14 cellular contexts compared by ENCODE assay signal in genomic region chr10:43402880-43403452, GRCh38. TPM values are rescaled to one million over a fixed set of nuclear protein-coding genes. Genes with fewer than 3 reads are reported as not detected.
DNase-seq lines count a peak whose midpoint lies in the region; ATAC-seq and TF ChIP-seq lines count a peak whose summit lies in the region.
"Had no signal": no experiment of that assay in that cellular context is flagged by ENCODE, and none has a peak within 500 bp of the region (broad histone marks: within the 10 kb centered on the region; RNA-seq: fewer than 3 reads in every experiment).

No MANE protein-coding gene starts in this region.

- H3K9me3 ChIP-seq in PC-3 (ENCODE audit: low read length): no peaks in the 10 kb centered on the region
- H3K9me3 ChIP-seq in effector memory CD4-positive, alpha-beta T cell (ENCODE audit: control insufficient read depth, low read length): no peaks in the 10 kb centered on the region
- no peaks in the 10 kb centered on the region for H3K9me3 ChIP-seq in spleen
- no peaks in the 10 kb centered on the region for H3K9me3 ChIP-seq in adrenal gland (replicated peaks in 1 of 3)
- H3K9me3 ChIP-seq: ovary, thoracic aorta had no signal

- H3K4me2 ChIP-seq in PC-3 (ENCODE audit: low read length): peak overlapping the region; percentile 99

- intact Hi-C loops in PC-3 (cut with micrococcal nuclease) (no loop called here), spleen (cut with DNase I; ENCODE audit: low total_unique reads) (no loop called here), adrenal gland (cut with DNase I) (no loop called here)

- POLR2A ChIA-PET in PC-3 (lab: Charles Lee; ENCODE audit: unreplicated experiment): no interaction called here

- H2AFZ ChIP-seq in PC-3 (ENCODE audit: low read length): no peak overlapping the region

- peak; percentile 28 for DNase-seq in activated T-cell treated with anti-CD3 and anti-CD28 coated beads, Interleukin-2, amount 50 U/mL, for 24 hours
- DNase-seq in activated T-cell treated with anti-CD3 and anti-CD28 coated beads for 4 hours (no peak), PC-3 (no peak), spleen (no peak), NCI-H226 (no peak), adrenal gland (no peak)
- no peak for DNase-seq in effector memory CD4-positive, alpha-beta T cell
- DNase-seq: HCEC 1CT; NCI-H1417 treated with DMSO at 0.1 percent for 48 hours; stimulated activated CD4-positive, alpha-beta T cell treated with anti-CD3 and anti-CD28 coated beads, Interleukin-4, amount 100 ng/mL, for 4 hours had no signal

- peaks cover 66% of the 10 kb centered on the region for H3K4me1 ChIP-seq in PC-3 (ENCODE audit: insufficient read depth, low read length)
- H3K4me1 ChIP-seq in effector memory CD4-positive, alpha-beta T cell (ENCODE audit: control insufficient read depth, insufficient read depth, low read length, poor library complexity, severe bottlenecking): peaks cover 57% of the 10 kb centered on the region
- peaks cover 59 to 90% (median 88%) of the 10 kb centered on the region in 6 donors for H3K4me1 ChIP-seq in spleen
- peaks cover 39 to 84% of the 10 kb centered on the region in 2 donors for H3K4me1 ChIP-seq in adrenal gland (replicated peaks in 1 of 2)

- peaks cover 84% of the 10 kb centered on the region for H4K20me1 ChIP-seq in PC-3 (ENCODE audit: low read length)

- H3K27ac Mint-ChIP-seq in activated T-cell treated with anti-CD3 and anti-CD28 coated beads, Interleukin-2, amount 50 U/mL, for 24 hours: peak overlapping the region; percentile 96

- no TSS peak for BruUV-seq in PC-3 (replicated peaks; lab: Mats Ljungman, UMichigan)

- CTCF ChIA-PET in PC-3 (lab: Charles Lee): interaction anchor here (0.6 kb wide), 1 partner anchor 46 kb away, joined by 3 read pairs; no protein-coding TSS in a partner anchor

- WGBS in spleen, 5 donors: 68 to 79% (median 75%) methylated on average over 7 of the region's 7 CpGs
- WGBS in adrenal gland, 4 donors: 90 to 93% (median 91%) methylated on average over 7 of the region's 7 CpGs

- H3K27me3 ChIP-seq in PC-3 (ENCODE audit: low read length): no peaks in the 10 kb centered on the region
- H3K27me3 ChIP-seq in effector memory CD4-positive, alpha-beta T cell (replicated peaks; ENCODE audit: control insufficient read depth, insufficient read depth, low read length, poor library complexity, severe bottlenecking): no peaks in the 10 kb centered on the region
- H3K27me3 ChIP-seq in spleen (replicated peaks in 1 of 7): no peaks in the 10 kb centered on the region
- no peaks in the 10 kb centered on the region for H3K27me3 ChIP-seq in adrenal gland
- H3K27me3 ChIP-seq: ovary had no signal

- H3F3A ChIP-seq in PC-3 (ENCODE audit: low read length, unreplicated experiment): peaks cover 3% of the 10 kb centered on the region

- peaks cover 100% of the 10 kb centered on the region for H3K79me2 ChIP-seq in PC-3 (ENCODE audit: low read length)

- peak overlapping the region; percentile 99 for H3K4me3 Mint-ChIP-seq in activated T-cell treated with anti-CD3 and anti-CD28 coated beads, Interleukin-2, amount 50 U/mL, for 24 hours

- H3K9me2 ChIP-seq in PC-3 (replicated peaks; ENCODE audit: low read length): no peaks in the 10 kb centered on the region

- H3K9me3 Mint-ChIP-seq in activated T-cell treated with anti-CD3 and anti-CD28 coated beads, Interleukin-2, amount 50 U/mL, for 24 hours: no peaks in the 10 kb centered on the region

- no peak overlapping the region for H3K9ac ChIP-seq in PC-3 (ENCODE audit: low read length)

- TF ChIP-seq POLR2A in spleen (IDR thresholded peaks at IDR 0.05): no peak
- TF ChIP-seq POLR2A in adrenal gland (IDR thresholded peaks at IDR 0.05): no peak

- H3K36me3 ChIP-seq in PC-3 (ENCODE audit: low read depth, low read length) (peaks cover 32% of the 10 kb centered on the region), spleen (peaks cover 0 to 35% (median 5%) of the 10 kb centered on the region in 6 donors), adrenal gland (replicated peaks in 1 of 2) (peaks cover 0 to 4% of the 10 kb centered on the region in 2 donors)
- peaks cover 4% of the 10 kb centered on the region for H3K36me3 ChIP-seq in effector memory CD4-positive, alpha-beta T cell (ENCODE audit: control insufficient read depth, insufficient read depth, low read length)
- H3K36me3 ChIP-seq: ovary, thoracic aorta had no signal

- peaks cover 97% of the 10 kb centered on the region for H3K36me3 Mint-ChIP-seq in activated T-cell treated with anti-CD3 and anti-CD28 coated beads, Interleukin-2, amount 50 U/mL, for 24 hours (ENCODE audit: low read depth)

- H3K27ac ChIP-seq in PC-3 (ENCODE audit: low read length) (no peak overlapping the region), spleen (peak overlapping the region in 5 of 8 donors; percentile 99 to 100 (median 99)), adrenal gland (no peak overlapping the region)
- peak overlapping the region; percentile 99 for H3K27ac ChIP-seq in effector memory CD4-positive, alpha-beta T cell (ENCODE audit: insufficient read depth, low read length, poor library complexity, severe bottlenecking)
- H3K27ac ChIP-seq: ovary, thoracic aorta had no signal

- H3K4me3 ChIP-seq in PC-3 (ENCODE audit: low read length) (0 out of 2 replicates have a peak overlapping the region, but pooled peaks have one; percentile 98), spleen (peak overlapping the region in 1 of 8 donors; percentile 98), adrenal gland (no peak overlapping the region)
- H3K4me3 ChIP-seq in effector memory CD4-positive, alpha-beta T cell (ENCODE audit: insufficient read depth, low read depth, low read length, poor library complexity, severe bottlenecking): peak overlapping the region; percentile 26
- H3K4me3 ChIP-seq: ovary, thoracic aorta had no signal

- TF ChIP-seq CTCF in PC-3 (conservative IDR thresholded peaks at IDR 0.05; ENCODE audit: low read depth, low read length): no peak
- TF ChIP-seq CTCF in spleen (IDR thresholded peaks at IDR 0.05 in 8 of 11, conservative IDR thresholded peaks at IDR 0.05 in 3 of 11): no peak
- TF ChIP-seq CTCF in adrenal gland (IDR thresholded peaks at IDR 0.05): no peak

- H3K4me1 Mint-ChIP-seq in activated T-cell treated with anti-CD3 and anti-CD28 coated beads, Interleukin-2, amount 50 U/mL, for 24 hours (ENCODE audit: low read depth): peaks cover 66% of the 10 kb centered on the region

- no peaks in the 10 kb centered on the region for H3K27me3 Mint-ChIP-seq in activated T-cell treated with anti-CD3 and anti-CD28 coated beads, Interleukin-2, amount 50 U/mL, for 24 hours

- ATAC-seq in PC-3 (no peak), HG03378 (IDR thresholded peaks at IDR 0.05; ENCODE audit: unreplicated experiment) (no peak)

RNA-seq across cellular contexts. Expression of gene HNRNPF, which starts 6.0 kb away (rescaled TPM):
- 417 and 421 TPM in 2 replicates for total RNA-seq in PC-3 (2014; rRNA removed)
- total RNA-seq in spleen: 100 to 1,000 TPM; 159 to 253 (median 206) TPM
- polyA plus RNA-seq in spleen: 100 to 1,000 TPM in 2 of 3 donors, 10 to 100 TPM in 1; 82.8 to 141 (median 116) TPM
- total RNA-seq in adrenal gland: 100 to 1,000 TPM; 103 to 207 (median 144) TPM
- polyA plus RNA-seq in adrenal gland: 100 to 1,000 TPM in 1 of 3 donors, 10 to 100 TPM in 2; 48.7 to 141 (median 51.3) TPM

RNA-seq across cellular contexts. Expression of gene FXYD4, which starts 31.5 kb away (rescaled TPM):
- total RNA-seq in PC-3 (2014; rRNA removed) (not detected in 2 replicates), spleen (not detected), adrenal gland (under 1 TPM in 1 of 8 donors, not detected in 7; 0.86 TPM)
- polyA plus RNA-seq in spleen (under 1 TPM in 1 of 3 donors, not detected in 2; 0.20 TPM), adrenal gland (not detected)
- total RNA-seq: ovary, thoracic aorta had no signal
- polyA plus RNA-seq: keratinocyte, ovary had no signal

RNA-seq across cellular contexts. Expression of gene ZNF487, which starts 33.9 kb away (rescaled TPM):
- total RNA-seq in PC-3 (2014; rRNA removed) (7.0 and 9.4 TPM in 2 replicates), spleen (10 to 100 TPM in 2 of 7 donors, 1 to 10 TPM in 5; 5.8 to 12.1 (median 7.9) TPM), adrenal gland (1 to 10 TPM; 2.1 to 8.1 (median 4.5) TPM)
- polyA plus RNA-seq in spleen (1 to 10 TPM; 4.9 to 9.6 (median 7.0) TPM), adrenal gland (1 to 10 TPM; 7.2 to 8.6 (median 7.6) TPM)

Comparison
In these comparisons a context has a peak if more than half of its experiments do, and no peak if none do; other contexts are left out.
1. H3K27ac ChIP-seq: peak in effector memory CD4-positive, alpha-beta T cell (single experiment) and spleen (5 of 8); none in PC-3 (single experiment) and adrenal gland (0 of 5).
2. H3K4me3 ChIP-seq: peak in PC-3 (single experiment) and effector memory CD4-positive, alpha-beta T cell (single experiment); none in adrenal gland (0 of 4).